ENCODE assay signal across 16 cellular contexts in the genomic region with DNA sequence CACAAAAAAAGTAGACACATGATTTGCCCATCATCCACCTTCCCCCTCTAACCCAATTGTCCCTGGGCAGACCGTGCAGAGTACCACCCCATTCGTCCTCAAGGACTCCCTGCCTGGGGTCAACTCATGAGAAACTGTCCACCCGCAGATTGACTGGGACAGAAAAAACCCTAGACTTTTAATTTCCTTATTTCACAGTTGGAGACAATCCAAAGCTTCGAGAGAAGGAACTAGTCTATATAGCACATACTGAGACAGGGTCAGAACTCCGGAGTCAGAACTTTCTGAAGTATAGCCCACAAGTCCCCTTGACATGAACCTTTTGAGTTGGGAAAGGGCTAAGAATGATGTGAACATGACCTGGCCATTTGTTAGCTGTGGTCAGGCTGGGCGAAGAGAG. TPM values are rescaled to one million over a fixed set of nuclear protein-coding genes. Genes with fewer than 3 reads are reported as not detected.
DNase-seq lines count a peak whose midpoint lies in the region.
"Had no signal": no experiment of that assay in that cellular context is flagged by ENCODE, and none has a peak within 500 bp of the region (broad histone marks: within the 10 kb centered on the region; RNA-seq: fewer than 3 reads in every experiment).

No MANE protein-coding gene starts in this region.

- no peaks in the 10 kb centered on the region for H3K9me3 Mint-ChIP-seq in dendritic cell treated with granulocyte-macrophage colony-stimulating factor and Interleukin-4, amounts not matched to agents 40 ng/mL and 50 ng/mL, for 4 days
- H3K9me3 Mint-ChIP-seq: CD4-positive, alpha-beta memory T cell had no signal

- no peak overlapping the region for H3K4me3 ChIP-seq in mesenchymal stem cell (ENCODE audit: insufficient read depth in 1 of 2, low read depth in 1 of 2, low read length in 2 of 2)
- H3K4me3 ChIP-seq: GM23248, HAP-1 had no signal

- DNase-seq in mesenchymal stem cell, result no peak
- peak; percentile 40 for DNase-seq in posterior vena cava (ENCODE audit: low spot score)
- DNase-seq in NCI-H146 treated with DMSO at 0.1 percent for 48 hours (lab: John Stamatoyannopoulos, UW; ENCODE audit: unreplicated experiment), result no peak
- DNase-seq in hypothalamus (lab: John Stamatoyannopoulos, UW), result no peak
- no peak for DNase-seq in NCI-H526 (lab: John Stamatoyannopoulos, UW)
- no peak for DNase-seq in NCI-H510A (lab: John Stamatoyannopoulos, UW)
- DNase-seq: ACHN; CD4-positive, alpha-beta memory T cell; DMS153; DMS79; GDM1; GM23248 had no signal

- H3K4me1 ChIP-seq in mesenchymal stem cell (ENCODE audit: control insufficient read depth, insufficient read depth, low read depth, low read length), result peaks cover 2% of the 10 kb centered on the region
- H3K4me1 ChIP-seq: HAP-1 had no signal

- H3K4me2 ChIP-seq in mesenchymal stem cell (ENCODE audit: low read length, poor library complexity, severe bottlenecking), result no peak overlapping the region

- H3K4me3 Mint-ChIP-seq in dendritic cell treated with granulocyte-macrophage colony-stimulating factor and Interleukin-4, amounts not matched to agents 40 ng/mL and 50 ng/mL, for 4 days, result no peak overlapping the region
- H3K4me3 Mint-ChIP-seq: CD4-positive, alpha-beta memory T cell had no signal

- peak overlapping the region; percentile 2 for H3K27ac Mint-ChIP-seq in dendritic cell treated with granulocyte-macrophage colony-stimulating factor and Interleukin-4, amounts not matched to agents 40 ng/mL and 50 ng/mL, for 4 days
- H3K27ac Mint-ChIP-seq: CD4-positive, alpha-beta memory T cell had no signal

- no peak overlapping the region for H3K9ac ChIP-seq in mesenchymal stem cell (ENCODE audit: low read length)
- H3K9ac ChIP-seq: GM23248 had no signal

- 84% methylated on average over 6 of the region's 6 CpGs for WGBS in mesenchymal stem cell

- H3K27ac ChIP-seq in mesenchymal stem cell (ENCODE audit: low read length, poor library complexity, severe bottlenecking), result no peak overlapping the region
- H3K27ac ChIP-seq: C4-2B, GM23248, HL-60 had no signal

- no peak overlapping the region for H4K91ac ChIP-seq in mesenchymal stem cell (ENCODE audit: low read length)

- no peak overlapping the region for H2BK120ac ChIP-seq in mesenchymal stem cell (ENCODE audit: low read depth, low read length)

- H3K36me3 Mint-ChIP-seq in dendritic cell treated with granulocyte-macrophage colony-stimulating factor and Interleukin-4, amounts not matched to agents 40 ng/mL and 50 ng/mL, for 4 days (ENCODE audit: low read depth), result no peaks in the 10 kb centered on the region
- H3K36me3 Mint-ChIP-seq: CD4-positive, alpha-beta memory T cell had no signal

- H3K27me3 ChIP-seq in mesenchymal stem cell (ENCODE audit: control insufficient read depth in 1 of 2, insufficient read depth in 1 of 2, low read length in 2 of 2), result no peaks in the 10 kb centered on the region

- H3K4me1 Mint-ChIP-seq in dendritic cell treated with granulocyte-macrophage colony-stimulating factor and Interleukin-4, amounts not matched to agents 40 ng/mL and 50 ng/mL, for 4 days (ENCODE audit: low read depth), result peaks cover 48% of the 10 kb centered on the region
- H3K4me1 Mint-ChIP-seq: CD4-positive, alpha-beta memory T cell had no signal

- H2BK12ac ChIP-seq in mesenchymal stem cell (ENCODE audit: low read length in 2 of 2), result no peak overlapping the region

- intact Hi-C loops in dendritic cell treated with granulocyte-macrophage colony-stimulating factor and Interleukin-4, amounts not matched to agents 40 ng/mL and 50 ng/mL, for 4 days (cut with micrococcal nuclease), result no loop called here
- intact Hi-C loops in posterior vena cava (cut with DNase I), result no loop called here

- no peak overlapping the region for H3K23ac ChIP-seq in mesenchymal stem cell (ENCODE audit: low read length in 2 of 2)

- no peaks in the 10 kb centered on the region for H3K79me1 ChIP-seq in mesenchymal stem cell (replicated peaks; ENCODE audit: low read length, poor library complexity, severe bottlenecking)

- no peaks in the 10 kb centered on the region for H3K36me3 ChIP-seq in mesenchymal stem cell (ENCODE audit: control insufficient read depth in 1 of 2, insufficient read depth in 2 of 2, low read depth in 1 of 2, low read length in 2 of 2)
- H3K36me3 ChIP-seq: HAP-1 had no signal

- no peaks in the 10 kb centered on the region for H3K27me3 Mint-ChIP-seq in dendritic cell treated with granulocyte-macrophage colony-stimulating factor and Interleukin-4, amounts not matched to agents 40 ng/mL and 50 ng/mL, for 4 days
- H3K27me3 Mint-ChIP-seq: CD4-positive, alpha-beta memory T cell had no signal

- H3K9me3 ChIP-seq in mesenchymal stem cell (ENCODE audit: control insufficient read depth, low read length), result no peaks in the 10 kb centered on the region
- H3K9me3 ChIP-seq: HAP-1 had no signal

- peak overlapping the region; percentile 3 for H2AK5ac ChIP-seq in mesenchymal stem cell (ENCODE audit: low read length, severe bottlenecking)

- no peak overlapping the region for H3K14ac ChIP-seq in mesenchymal stem cell (ENCODE audit: low read length in 2 of 2)

- no peak overlapping the region for H3K4ac ChIP-seq in mesenchymal stem cell (ENCODE audit: low read depth in 1 of 2, low read length in 2 of 2)

- H2AFZ ChIP-seq in mesenchymal stem cell (ENCODE audit: low read depth, low read length), result no peak overlapping the region
- H2AFZ ChIP-seq: GM23248 had no signal

- no peak overlapping the region for H4K8ac ChIP-seq in mesenchymal stem cell (ENCODE audit: low read length)

- no peak overlapping the region for H2BK5ac ChIP-seq in mesenchymal stem cell (ENCODE audit: low read depth, low read length, poor library complexity, severe bottlenecking)

- no peak overlapping the region for H3K18ac ChIP-seq in mesenchymal stem cell (ENCODE audit: low read depth in 1 of 2, low read length in 2 of 2)

- no peak overlapping the region for H2BK15ac ChIP-seq in mesenchymal stem cell (ENCODE audit: low read depth, poor library complexity, severe bottlenecking)

RNA-seq across cellular contexts. Expression of a gene that starts 7.5 kb away (rescaled TPM):
- 39.2 TPM for polyA plus RNA-seq in mesenchymal stem cell (2013, experiment 1 of 2)
- polyA plus RNA-seq in mesenchymal stem cell (2013, experiment 2 of 2), result 40.8 TPM
- total RNA-seq in posterior vena cava, result 1,000 to 10,000 TPM in 1 of 2 donors, 100 to 1,000 TPM in 1; 993 to 1,026 TPM
- total RNA-seq: CD4-positive, alpha-beta memory T cell had no signal
